13 cellular contexts compared by ENCODE assay signal in genomic region chr18:55300469-55301195, GRCh38.
A peak's percentile ranks its signal among the peaks of the same experiment; 100 is the strongest.
DNase-seq lines count a peak whose midpoint lies in the region; ATAC-seq, FAIRE-seq and TF ChIP-seq lines count a peak whose summit lies in the region.
"Had no signal": no experiment of that assay in that cellular context is flagged by ENCODE, and none has a peak within 500 bp of the region (broad histone marks: within the 10 kb centered on the region; RNA-seq: fewer than 3 reads in every experiment).

No MANE protein-coding gene starts in this region.

- no peak overlapping the region for H3K27ac ChIP-seq in astrocyte (ENCODE audit: low read depth, low read length)
- peak overlapping the region; percentile 5 for H3K27ac ChIP-seq in muscle layer of duodenum (ENCODE audit: low read length)
- H3K27ac ChIP-seq in tibial nerve: peak overlapping the region in 2 of 4 donors; percentile 64 to 77
- H3K27ac ChIP-seq: BLaER1 treated with 17β-estradiol and CSF1 and Interleukin-3, amounts not matched to agents 10 nM and 100 nM; HL-60 had no signal

- DNase-seq in AG08395 (ENCODE audit: low spot score) (peak; percentile 77), MG63 (peak; percentile 21), astrocyte (ENCODE audit: low read depth) (no peak), tibial nerve (ENCODE audit: low spot score in 2 of 2) (no peak)
- DNase-seq: activated CD8-positive, alpha-beta memory T cell treated with anti-CD3 and anti-CD28 coated beads, Interleukin-2, amount 50 U/mL, for 48 hours; NCI-H2029 treated with DMSO at 0.1 percent for 48 hours; occipital lobe had no signal

- H3K4me3 Mint-ChIP-seq in astrocyte (ENCODE audit: unreplicated experiment): no peak overlapping the region

- H2AFZ ChIP-seq in astrocyte (ENCODE audit: low read depth, low read length): no peak overlapping the region

- TF ChIP-seq CTCF in astrocyte (IDR thresholded peaks at IDR 0.05; ENCODE audit: insufficient read depth, low read depth, low read length) (no peak), tibial nerve (IDR thresholded peaks at IDR 0.05) (no peak)

- WGBS in tibial nerve, 2 donors: 61 to 66% methylated on average over 16 of the region's 16 CpGs

- H3K27me3 Mint-ChIP-seq in astrocyte (ENCODE audit: low read depth, unreplicated experiment): no peaks in the 10 kb centered on the region

- H3K4me1 ChIP-seq in astrocyte (ENCODE audit: insufficient read depth, low read length): peaks cover 11% of the 10 kb centered on the region
- peaks cover 0 to 15% of the 10 kb centered on the region in 2 donors for H3K4me1 ChIP-seq in muscle layer of duodenum (ENCODE audit: control insufficient read depth in 1 of 2, insufficient read depth in 2 of 2, low read length in 2 of 2)
- H3K4me1 ChIP-seq in tibial nerve: peaks cover 0 to 44% (median 0%) of the 10 kb centered on the region in 4 donors

- H3K4me3 ChIP-seq in MG63 (peak overlapping the region; percentile 16), astrocyte (ENCODE audit: insufficient read depth, low read depth, low read length) (no peak overlapping the region), muscle layer of duodenum (ENCODE audit: low read depth in 1 of 2, low read length in 2 of 2) (peak overlapping the region; percentile 0 to 41), tibial nerve (peak overlapping the region in 1 of 4 donors; percentile 28)
- H3K4me3 ChIP-seq: BLaER1 treated with 17β-estradiol and CSF1 and Interleukin-3, amounts not matched to agents 10 nM and 100 nM had no signal

- no peaks in the 10 kb centered on the region for H3K36me3 ChIP-seq in MG63
- H3K36me3 ChIP-seq in astrocyte (ENCODE audit: insufficient read depth, low read length): no peaks in the 10 kb centered on the region
- no peaks in the 10 kb centered on the region for H3K36me3 ChIP-seq in muscle layer of duodenum (ENCODE audit: control insufficient read depth in 1 of 2, insufficient read depth in 2 of 2, low read length in 2 of 2)
- no peaks in the 10 kb centered on the region for H3K36me3 ChIP-seq in tibial nerve

- peaks cover 11% of the 10 kb centered on the region for H3K4me1 Mint-ChIP-seq in astrocyte (ENCODE audit: low read depth, unreplicated experiment)

- H3K79me2 ChIP-seq in astrocyte (ENCODE audit: insufficient read depth, low read length): peaks cover 70% of the 10 kb centered on the region

- TF ChIP-seq EP300 in tibial nerve (IDR thresholded peaks at IDR 0.05): no peak

- H3K9ac ChIP-seq in astrocyte (ENCODE audit: low read length): no peak overlapping the region
- H3K9ac ChIP-seq: BLaER1 treated with 17β-estradiol and CSF1 and Interleukin-3, amounts not matched to agents 10 nM and 100 nM had no signal

- ATAC-seq in GM19455 (IDR thresholded peaks at IDR 0.05; ENCODE audit: unreplicated experiment) (no peak), HG03457 (IDR thresholded peaks at IDR 0.05; ENCODE audit: unreplicated experiment) (no peak), GM21526 (IDR thresholded peaks at IDR 0.05; ENCODE audit: low FRiP score, unreplicated experiment) (no peak)

- H3K36me3 Mint-ChIP-seq in astrocyte (ENCODE audit: low read depth, unreplicated experiment): peaks cover 5% of the 10 kb centered on the region

- H3K9me3 ChIP-seq in MG63 (no peaks in the 10 kb centered on the region), astrocyte (ENCODE audit: insufficient read depth, low read depth, low read length) (no peaks in the 10 kb centered on the region), muscle layer of duodenum (ENCODE audit: control insufficient read depth in 1 of 2, low read length in 2 of 2) (no peaks in the 10 kb centered on the region), tibial nerve (no peaks in the 10 kb centered on the region)
- H3K9me3 ChIP-seq: BLaER1 treated with 17β-estradiol and CSF1 and Interleukin-3, amounts not matched to agents 10 nM and 100 nM had no signal

- peak overlapping the region; percentile 35 for H3K27ac Mint-ChIP-seq in astrocyte (ENCODE audit: unreplicated experiment)

- peak overlapping the region; percentile 26 for H3K4me2 ChIP-seq in astrocyte (ENCODE audit: low read length)
- H3K4me2 ChIP-seq: BLaER1 treated with 17β-estradiol and CSF1 and Interleukin-3, amounts not matched to agents 10 nM and 100 nM had no signal

- H3K9me3 Mint-ChIP-seq in astrocyte (ENCODE audit: unreplicated experiment): no peaks in the 10 kb centered on the region

- H3K27me3 ChIP-seq in MG63 (no peaks in the 10 kb centered on the region), astrocyte (ENCODE audit: insufficient read depth, low read length) (no peaks in the 10 kb centered on the region), muscle layer of duodenum (ENCODE audit: low read depth, low read length) (no peaks in the 10 kb centered on the region), tibial nerve (no peaks in the 10 kb centered on the region)
- H3K27me3 ChIP-seq: BLaER1 treated with 17β-estradiol and CSF1 and Interleukin-3, amounts not matched to agents 10 nM and 100 nM had no signal

- peak; percentile 34 for FAIRE-seq in astrocyte (lab: Jason Lieb, UNC)

- TF ChIP-seq POLR2A in tibial nerve (IDR thresholded peaks at IDR 0.05): no peak

- peaks cover 56% of the 10 kb centered on the region for H4K20me1 ChIP-seq in astrocyte (ENCODE audit: insufficient read depth, low read length)

Comparison
In these comparisons a context has a peak if more than half of its experiments do, and no peak if none do; other contexts are left out.
1. DNase-seq: peak in AG08395 (single experiment) and MG63 (single experiment); none in astrocyte (single experiment) and tibial nerve (0 of 2).